In the genomic region with DNA sequence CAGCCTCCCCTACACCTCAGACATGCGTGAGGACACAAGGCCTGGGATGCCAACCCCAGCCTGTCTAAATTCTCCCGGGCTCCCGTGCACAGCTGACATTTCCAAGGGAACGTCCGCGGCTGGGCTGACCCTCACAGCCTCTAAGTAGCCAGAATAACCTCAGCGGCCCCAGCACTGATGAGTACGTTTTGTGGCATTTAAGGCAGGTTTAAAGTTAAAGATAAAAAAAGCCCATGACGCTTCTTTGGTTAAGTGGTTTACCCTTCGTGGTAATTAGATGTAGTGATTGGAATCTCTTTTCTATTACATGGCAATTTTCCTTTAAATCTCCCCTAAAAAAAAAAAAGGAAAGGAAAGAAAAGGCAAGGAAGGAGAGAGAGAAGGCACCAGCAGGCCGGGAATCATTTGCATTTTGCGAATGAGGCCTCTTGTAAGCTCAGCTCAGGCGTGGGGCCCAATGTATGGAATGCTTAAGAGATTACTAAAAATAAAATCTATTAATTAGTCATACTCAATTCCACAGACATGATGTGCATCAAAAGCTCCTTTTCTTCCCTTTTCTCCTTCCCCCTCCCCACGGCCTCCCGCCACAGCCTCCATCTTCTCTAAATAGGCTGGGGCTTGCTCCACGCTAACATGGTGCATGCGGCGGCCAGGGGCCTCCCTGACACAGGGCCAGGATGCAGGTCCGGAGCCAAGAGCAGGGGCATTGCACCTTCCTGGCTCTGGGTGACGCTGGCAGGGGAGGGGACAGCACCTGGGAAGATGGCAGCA, we compare ENCODE assay signal across 11 cellular contexts. TPM values are rescaled to one million over a fixed set of nuclear protein-coding genes. Genes with fewer than 3 reads are reported as not detected.
A peak's percentile ranks its signal among the peaks of the same experiment; 100 is the strongest.
DNase-seq lines count a peak whose midpoint lies in the region; ATAC-seq and TF ChIP-seq lines count a peak whose summit lies in the region.
"Had no signal": no experiment of that assay in that cellular context is flagged by ENCODE, and none has a peak within 500 bp of the region (broad histone marks: within the 10 kb centered on the region; RNA-seq: fewer than 3 reads in every experiment).

No MANE protein-coding gene starts in this region.

- H3K27ac ChIP-seq in trophoblast cell (ENCODE audit: low read depth, low read length): no peak overlapping the region
- no peak overlapping the region for H3K27ac ChIP-seq in aorta (ENCODE audit: low read depth in 1 of 2, low read length in 2 of 2)
- H3K27ac ChIP-seq: SJSA1 had no signal

- H4K91ac ChIP-seq in trophoblast cell (ENCODE audit: low read depth, low read length): no peak overlapping the region

- no peak overlapping the region for H3K4me3 ChIP-seq in epithelial cell of esophagus (ENCODE audit: low read length)
- no peak overlapping the region for H3K4me3 ChIP-seq in trophoblast cell (ENCODE audit: low read depth, low read length)
- no peak overlapping the region for H3K4me3 ChIP-seq in aorta (ENCODE audit: low read length in 2 of 2)
- H3K4me3 ChIP-seq: HAP-1, SJSA1 had no signal

- in situ Hi-C loops in G401 (cut with HindIII; ENCODE audit: low sequenced_read_pairs): no loop called here

- H2AK5ac ChIP-seq in trophoblast cell (ENCODE audit: low read length): no peak overlapping the region

- H3K9ac ChIP-seq in trophoblast cell (ENCODE audit: low read length): no peak overlapping the region

- H3K4me1 ChIP-seq in trophoblast cell (ENCODE audit: control insufficient read depth in 1 of 2, insufficient read depth in 2 of 2, low read length in 2 of 2) (no peaks in the 10 kb centered on the region), aorta (ENCODE audit: control insufficient read depth in 1 of 2, insufficient read depth in 2 of 2, low read length in 2 of 2) (no peaks in the 10 kb centered on the region)

- H3K4ac ChIP-seq in trophoblast cell (ENCODE audit: low read depth, low read length): no peak overlapping the region

- H3K27me3 ChIP-seq in trophoblast cell (ENCODE audit: insufficient read depth, low read length): no peaks in the 10 kb centered on the region
- no peaks in the 10 kb centered on the region for H3K27me3 ChIP-seq in aorta (ENCODE audit: control insufficient read depth in 1 of 2, insufficient read depth in 2 of 2, low read length in 1 of 2)
- H3K27me3 ChIP-seq: SJSA1 had no signal

- no peak overlapping the region for H2AFZ ChIP-seq in trophoblast cell (ENCODE audit: insufficient read depth, low read length, poor library complexity)

- H3K36me3 ChIP-seq in trophoblast cell (ENCODE audit: control insufficient read depth in 1 of 2, insufficient read depth in 2 of 2, low read length in 2 of 2) (no peaks in the 10 kb centered on the region), aorta (ENCODE audit: control insufficient read depth in 1 of 2, insufficient read depth in 2 of 2, low read length in 1 of 2) (no peaks in the 10 kb centered on the region)
- H3K36me3 ChIP-seq: HAP-1, SJSA1 had no signal

- H3K9me3 ChIP-seq in trophoblast cell (ENCODE audit: insufficient read depth, low read depth, low read length) (peaks cover 1% of the 10 kb centered on the region), aorta (ENCODE audit: control insufficient read depth, low read length) (no peaks in the 10 kb centered on the region)
- H3K9me3 ChIP-seq: HAP-1, SJSA1 had no signal

- no peak overlapping the region for H4K8ac ChIP-seq in trophoblast cell (ENCODE audit: low read depth, low read length)

- H3K79me1 ChIP-seq in trophoblast cell (ENCODE audit: low read length): no peaks in the 10 kb centered on the region

- WGBS in trophoblast cell (ENCODE audit: extremely low coverage, insufficient coverage, insufficient read length): no CpG with 5 or more reads among the region's 20 CpGs
- WGBS in aorta, 2 donors: 91 to 92% methylated on average over 19 to 20 of the region's 20 CpGs

- no peak overlapping the region for H3K18ac ChIP-seq in trophoblast cell (ENCODE audit: low read length)

- H3K23ac ChIP-seq in trophoblast cell (ENCODE audit: low read length): no peak overlapping the region

- no peak overlapping the region for H2BK12ac ChIP-seq in trophoblast cell (ENCODE audit: low read length)

- no peak overlapping the region for H3K14ac ChIP-seq in trophoblast cell (ENCODE audit: low read length)

- DNase-seq in EH (ENCODE audit: low read depth): peak; percentile 97
- peak; percentile 38 to 66 for DNase-seq in NCI-H526 (lab: John Stamatoyannopoulos, UW)
- peak; percentile 58 for DNase-seq in epithelial cell of esophagus (ENCODE audit: low read depth)
- peak; percentile 15 to 45 for DNase-seq in trophoblast cell
- no peak for DNase-seq in cerebellum (ENCODE audit: low spot score)
- no peak for DNase-seq in aorta
- no peak for DNase-seq in G401 (ENCODE audit: low spot score)
- DNase-seq: DMS53 had no signal

- ATAC-seq in GM21825 (IDR thresholded peaks at IDR 0.05; ENCODE audit: unreplicated experiment): no peak
- no peak for ATAC-seq in aorta (ENCODE audit: low FRiP score)

- no peak for TF ChIP-seq CTCF in epithelial cell of esophagus (IDR thresholded peaks at IDR 0.05; ENCODE audit: insufficient read depth, low read depth, low read length, missing control alignments)

- intact Hi-C loops in aorta (cut with DNase I): no loop called here

- H2BK5ac ChIP-seq in trophoblast cell (ENCODE audit: low read depth, low read length, poor library complexity): no peak overlapping the region

- H2BK120ac ChIP-seq in trophoblast cell (ENCODE audit: insufficient read depth, low read length, poor library complexity): no peak overlapping the region

- no peak overlapping the region for H3K4me2 ChIP-seq in trophoblast cell (ENCODE audit: low read length)

- no peaks in the 10 kb centered on the region for H3K79me2 ChIP-seq in trophoblast cell (ENCODE audit: control insufficient read depth, insufficient read depth, low read length, poor library complexity)

- no peak overlapping the region for H4K12ac ChIP-seq in trophoblast cell (ENCODE audit: low read depth, low read length)

RNA-seq across cellular contexts. Expression of a gene that starts 44.1 kb away (rescaled TPM):
- polyA plus RNA-seq in trophoblast cell (2013): 4.4 and 4.8 TPM in 2 replicates
- total RNA-seq in cerebellum: 6.9 TPM
- total RNA-seq in aorta: 10 to 100 TPM; 12.7 to 19.0 TPM
- polyA plus RNA-seq in aorta: 100 to 1,000 TPM; 111 to 125 TPM
- total RNA-seq in G401 (2014; rRNA removed; shearing (Covaris generic)): 85.0 and 93.2 TPM in 2 replicates

Comparison
In these comparisons a context has a peak if more than half of its experiments do, and no peak if none do; other contexts are left out.
1. DNase-seq: peak in EH (single experiment), NCI-H526 (2 of 2), epithelial cell of esophagus (single experiment) and trophoblast cell (2 of 2); none in cerebellum (single experiment), aorta (0 of 2) and G401 (single experiment).